8 cellular contexts compared by ENCODE assay signal in the genomic region with DNA sequence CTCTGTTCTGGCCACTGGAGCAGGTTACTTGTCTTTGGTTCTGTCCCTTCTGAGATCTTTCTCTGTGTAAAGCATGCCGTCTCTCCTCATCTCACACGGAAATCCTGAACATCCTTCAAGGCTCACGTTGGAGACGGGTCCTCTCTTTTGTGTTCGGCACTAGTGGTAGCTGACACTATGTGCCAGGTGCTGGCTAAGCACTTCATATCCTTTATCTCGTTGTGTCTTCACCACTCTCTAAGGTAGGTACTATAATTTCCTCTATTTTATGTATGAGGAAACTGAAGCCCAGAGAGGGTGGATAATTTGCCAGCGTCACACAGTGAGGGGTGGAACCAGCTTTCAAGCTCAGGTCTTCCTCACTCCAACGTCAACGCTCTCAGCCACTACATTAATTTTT. TPM values are rescaled to one million over a fixed set of nuclear protein-coding genes. Genes with fewer than 3 reads are reported as not detected.
A peak's percentile ranks its signal among the peaks of the same experiment; 100 is the strongest.
DNase-seq lines count a peak whose midpoint lies in the region; ATAC-seq and TF ChIP-seq lines count a peak whose summit lies in the region.

No MANE protein-coding gene starts in this region.

- peak overlapping the region; percentile 86 for H3K4me3 ChIP-seq in epithelial cell of proximal tubule (ENCODE audit: low read depth, low read length)
- peak overlapping the region; percentile 80 for H3K4me3 ChIP-seq in skeletal muscle satellite cell (ENCODE audit: low read length)

- H3K9me3 ChIP-seq in skeletal muscle satellite cell (replicated peaks; ENCODE audit: low read length) = no peaks in the 10 kb centered on the region

- no peaks in the 10 kb centered on the region for H3K27me3 ChIP-seq in skeletal muscle satellite cell (ENCODE audit: control insufficient read depth, insufficient read depth, low read length)

- DNase-seq in NCI-H2029 (lab: John Stamatoyannopoulos, UW) (peak; percentile 1), NCI-H2029 treated with DMSO at 0.1 percent for 48 hours (lab: John Stamatoyannopoulos, UW) (no peak), RPMI8226 (peak; percentile 21), epithelial cell of proximal tubule (ENCODE audit: low read depth) (no peak), NCI-H1092 (lab: John Stamatoyannopoulos, UW) (no peak)

- H3K9ac ChIP-seq in skeletal muscle satellite cell (ENCODE audit: low read depth, low read length) = peak overlapping the region; percentile 85

- H3K4me1 ChIP-seq in skeletal muscle satellite cell (ENCODE audit: control insufficient read depth, insufficient read depth, low read length) = peaks cover 47% of the 10 kb centered on the region

- TF ChIP-seq CTCF in epithelial cell of proximal tubule (conservative IDR thresholded peaks at IDR 0.05; ENCODE audit: low read depth, low read length) = no peak

- ATAC-seq in HG03097 (IDR thresholded peaks at IDR 0.05; ENCODE audit: low FRiP score, unreplicated experiment) (no peak), HG03571 (IDR thresholded peaks at IDR 0.05; ENCODE audit: unreplicated experiment) (no peak)

- peak overlapping the region; percentile 83 for H3K4me2 ChIP-seq in skeletal muscle satellite cell (ENCODE audit: low read length)

- H3K36me3 ChIP-seq in skeletal muscle satellite cell (ENCODE audit: insufficient read depth, low read length) = peaks cover 15% of the 10 kb centered on the region

RNA-seq across cellular contexts. Expression of a gene that starts 1.2 kb away (rescaled TPM):
- 15.2 and 19.2 TPM in 2 replicates for total RNA-seq in epithelial cell of proximal tubule
- 14.4 and 26.9 TPM in 2 replicates for total RNA-seq in skeletal muscle satellite cell (2012; rRNA removed)

RNA-seq across cellular contexts. Expression of a gene that starts 1.5 kb away (rescaled TPM):
- 25.2 and 25.7 TPM in 2 replicates for total RNA-seq in epithelial cell of proximal tubule
- total RNA-seq in skeletal muscle satellite cell (2012; rRNA removed) = 21.6 and 26.9 TPM in 2 replicates

RNA-seq across cellular contexts. Expression of a gene that starts 12.8 kb away (rescaled TPM):
- total RNA-seq in epithelial cell of proximal tubule = not detected in 2 replicates
- not detected in 2 replicates for total RNA-seq in skeletal muscle satellite cell (2012; rRNA removed)

Comparison
In these comparisons a context has a peak if more than half of its experiments do, and no peak if none do; other contexts are left out.
1. DNase-seq: peak in NCI-H2029 (single experiment) and RPMI8226 (single experiment); none in NCI-H2029 treated with DMSO at 0.1 percent for 48 hours (single experiment), epithelial cell of proximal tubule (single experiment) and NCI-H1092 (single experiment).